9 cellular contexts compared by ENCODE assay signal in the genomic region with DNA sequence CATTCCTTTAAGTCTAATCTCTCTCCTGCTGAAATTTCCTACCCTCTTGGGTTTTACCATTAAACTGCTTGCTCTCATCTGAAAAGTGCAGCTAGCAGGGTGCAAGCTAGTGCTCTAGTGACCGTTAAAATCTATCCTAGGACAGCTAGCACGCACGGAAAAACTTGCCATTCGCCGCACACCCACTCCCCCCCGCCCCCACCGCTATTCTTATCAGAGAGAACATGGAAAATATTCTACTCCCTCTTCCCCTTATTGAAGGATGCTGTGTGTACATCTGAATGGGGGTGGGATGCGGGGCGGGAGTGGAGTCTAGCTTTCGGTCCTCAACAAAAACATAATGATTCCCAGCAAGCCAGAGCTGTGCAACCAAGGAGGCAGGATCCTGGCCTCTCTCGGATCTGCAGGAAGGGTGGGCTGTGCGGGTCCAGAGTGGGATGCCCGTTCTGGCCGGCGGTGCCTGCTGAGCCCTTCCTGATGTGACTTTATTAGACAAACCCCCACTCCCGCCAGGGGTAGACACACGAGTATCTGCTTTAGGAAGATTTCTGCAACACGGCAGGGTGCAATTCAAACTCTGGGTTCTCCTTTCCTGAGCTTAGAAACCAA. TPM values are rescaled to one million over a fixed set of nuclear protein-coding genes. Genes with fewer than 3 reads are reported as not detected.
A peak's percentile ranks its signal among the peaks of the same experiment; 100 is the strongest.
DNase-seq lines count a peak whose midpoint lies in the region; FAIRE-seq and TF ChIP-seq lines count a peak whose summit lies in the region.
"Had no signal": no experiment of that assay in that cellular context is flagged by ENCODE, and none has a peak within 500 bp of the region (broad histone marks: within the 10 kb centered on the region; RNA-seq: fewer than 3 reads in every experiment).

No MANE protein-coding gene starts in this region.

- H3K27ac Mint-ChIP-seq in astrocyte (ENCODE audit: unreplicated experiment), result no peak overlapping the region
- H3K27ac Mint-ChIP-seq in immature natural killer cell, result no peak overlapping the region

- H2AFZ ChIP-seq in GM23248, result peak overlapping the region; percentile 87
- H2AFZ ChIP-seq in astrocyte (ENCODE audit: low read depth, low read length), result peak overlapping the region; percentile 80

- H3K4me1 Mint-ChIP-seq in astrocyte (ENCODE audit: low read depth, unreplicated experiment) (peaks cover 6% of the 10 kb centered on the region), immature natural killer cell (peaks cover 0 to 18% of the 10 kb centered on the region in 2 donors)

- H3K27me3 ChIP-seq in GM23248 (replicated peaks; ENCODE audit: insufficient read depth) (no peaks in the 10 kb centered on the region; the same call in 1 of the 2 replicates), astrocyte (ENCODE audit: insufficient read depth, low read length) (peaks cover 58% of the 10 kb centered on the region), muscle layer of duodenum (ENCODE audit: low read depth, low read length) (peaks cover 32% of the 10 kb centered on the region)

- peaks cover 30% of the 10 kb centered on the region for H3K27me3 Mint-ChIP-seq in astrocyte (ENCODE audit: low read depth, unreplicated experiment)
- peaks cover 7 to 11% (median 10%) of the 10 kb centered on the region in 3 donors for H3K27me3 Mint-ChIP-seq in immature natural killer cell (ENCODE audit: low read depth in 3 of 3)

- H3K36me3 Mint-ChIP-seq in astrocyte (ENCODE audit: low read depth, unreplicated experiment) (peaks cover 2% of the 10 kb centered on the region), immature natural killer cell (no peaks in the 10 kb centered on the region)

- no peak overlapping the region for H3K27ac ChIP-seq in GM23248
- H3K27ac ChIP-seq in astrocyte (ENCODE audit: low read depth, low read length), result no peak overlapping the region
- H3K27ac ChIP-seq in muscle layer of duodenum (ENCODE audit: low read length), result no peak overlapping the region
- H3K27ac ChIP-seq: prostate gland had no signal

- peak overlapping the region; percentile 85 for H3K4me3 Mint-ChIP-seq in astrocyte (ENCODE audit: unreplicated experiment)
- peak overlapping the region in 2 of 5 donors; percentile 6 to 63 for H3K4me3 Mint-ChIP-seq in immature natural killer cell

- no peaks in the 10 kb centered on the region for H3K79me2 ChIP-seq in GM23248 (ENCODE audit: insufficient read depth)
- H3K79me2 ChIP-seq in astrocyte (ENCODE audit: insufficient read depth, low read length), result no peaks in the 10 kb centered on the region

- H3K36me3 ChIP-seq in GM23248 (ENCODE audit: low read depth) (no peaks in the 10 kb centered on the region; the same call in 1 of the 2 replicates), astrocyte (ENCODE audit: insufficient read depth, low read length) (no peaks in the 10 kb centered on the region), muscle layer of duodenum (ENCODE audit: control insufficient read depth in 1 of 2, insufficient read depth in 2 of 2, low read length in 2 of 2) (no peaks in the 10 kb centered on the region)
- H3K36me3 ChIP-seq: prostate gland had no signal

- H3K9me2 ChIP-seq in GM23248 (ENCODE audit: insufficient read depth), result no peaks in the 10 kb centered on the region

- H3K9me3 ChIP-seq in GM23248 (ENCODE audit: low read depth), result no peaks in the 10 kb centered on the region
- H3K9me3 ChIP-seq in astrocyte (ENCODE audit: insufficient read depth, low read depth, low read length), result peaks cover 7% of the 10 kb centered on the region
- no peaks in the 10 kb centered on the region for H3K9me3 ChIP-seq in muscle layer of duodenum (ENCODE audit: control insufficient read depth in 1 of 2, low read length in 2 of 2)
- H3K9me3 ChIP-seq: prostate gland had no signal

- H4K20me1 ChIP-seq in GM23248 (ENCODE audit: insufficient read depth) (no peaks in the 10 kb centered on the region; the same call in 1 of the 2 replicates), astrocyte (ENCODE audit: insufficient read depth, low read length) (no peaks in the 10 kb centered on the region)

- H3K4me1 ChIP-seq in GM23248 (ENCODE audit: insufficient read depth), result peaks cover 8% of the 10 kb centered on the region
- H3K4me1 ChIP-seq in astrocyte (ENCODE audit: insufficient read depth, low read length), result peaks cover 16% of the 10 kb centered on the region
- H3K4me1 ChIP-seq in muscle layer of duodenum (ENCODE audit: control insufficient read depth in 1 of 2, insufficient read depth in 2 of 2, low read length in 2 of 2), result peaks cover 0 to 26% of the 10 kb centered on the region in 2 donors

- in situ Hi-C loops in GM23248 (cut with MboI), result loop anchor here (10.0 kb wide), 1 partner anchor 779 kb away; no protein-coding TSS in a partner anchor

- FAIRE-seq in astrocyte (lab: Jason Lieb, UNC), result no peak

- H3K4me2 ChIP-seq in GM23248 (ENCODE audit: unreplicated experiment) (peak overlapping the region; percentile 91), astrocyte (ENCODE audit: low read length) (peak overlapping the region; percentile 91)

- H3K9ac ChIP-seq in GM23248 (no peak overlapping the region), astrocyte (ENCODE audit: low read length) (no peak overlapping the region)

- H3K4me3 ChIP-seq in AG10803 (ENCODE audit: low read length), result peak overlapping the region; percentile 66
- H3K4me3 ChIP-seq in GM23248, result peak overlapping the region; percentile 80
- H3K4me3 ChIP-seq in astrocyte (ENCODE audit: insufficient read depth, low read depth, low read length), result no peak overlapping the region
- H3K4me3 ChIP-seq in muscle layer of duodenum (ENCODE audit: low read depth in 1 of 2, low read length in 2 of 2), result peak overlapping the region; percentile 57 to 79

- TF ChIP-seq CTCF in AG10803 (conservative IDR thresholded peaks at IDR 0.05; ENCODE audit: low read length), result no peak
- no peak for TF ChIP-seq CTCF in astrocyte (IDR thresholded peaks at IDR 0.05; ENCODE audit: insufficient read depth, low read depth, low read length)

- no peaks in the 10 kb centered on the region for H3F3A ChIP-seq in GM23248 (ENCODE audit: insufficient read depth)

- H3K9me3 Mint-ChIP-seq in astrocyte (ENCODE audit: unreplicated experiment) (peaks cover 15% of the 10 kb centered on the region), immature natural killer cell (peaks cover 0 to 2% (median 0%) of the 10 kb centered on the region in 6 donors)

- 50 to 57% methylated on average over 16 to 18 of the region's 18 CpGs for WGBS in GM23248 (ENCODE audit: low coverage in 1 of 2, low lambda C conversion rate in 2 of 2, missing lambda C conversion rate in 2 of 2), 2 experiments

- DNase-seq in AG10803 (ENCODE audit: low read depth) (no peak), GM23248 (no peak), astrocyte (ENCODE audit: low read depth) (no peak), SHP77 (lab: John Stamatoyannopoulos, UW) (no peak), immature natural killer cell (no peak), T-helper 1 cell (no peak)
- no peak for DNase-seq in activated effector memory CD4-positive, alpha-beta T cell treated with Interleukin-2 at 50 U/mL for 16 hours

RNA-seq across cellular contexts. Expression of a gene that starts 1.1 kb away (rescaled TPM):
- 74.8 and 77.1 TPM in 2 replicates for total RNA-seq in GM23248 (2014; rRNA removed; shearing (Covaris generic))
- polyA plus RNA-seq in GM23248 (2016; fragmentation: Nextera tagmentation; extraction: Ambion mirVana) (18.9 and 20.2 TPM in 2 replicates), immature natural killer cell (not detected)
- total RNA-seq in astrocyte, result 1.2 and 1.5 TPM in 2 replicates

Comparison
In these comparisons a context has a peak if more than half of its experiments do, and no peak if none do; other contexts are left out.
1. RNA of a gene that starts 1.1 kb away (total RNA-seq): 74.8 to 77.1 TPM in GM23248; 1.2 to 1.5 TPM in astrocyte; every median in the first group is over 10 times any median in the second.